ENCODE assay signal across 14 cellular contexts in genomic region chr7:70706204-70706603, GRCh38.
"Had no signal": no experiment of that assay in that cellular context is flagged by ENCODE, and none has a peak within 500 bp of the region (broad histone marks: within the 10 kb centered on the region; RNA-seq: fewer than 3 reads in every experiment).

No MANE protein-coding gene starts in this region.

- H3K9me3 Mint-ChIP-seq: activated CD4-positive, alpha-beta T cell treated with anti-CD3 and anti-CD28 coated beads, Interleukin-2, amount 10 ng/mL, durations not matched to agents 7 days and 5 days; natural killer cell had no signal

- H3K27ac ChIP-seq: adrenal gland, coronary artery, epithelial cell of prostate, thyroid gland had no signal

- ATAC-seq: natural killer cell, right cardiac atrium had no signal

- H3K4me3 ChIP-seq: adrenal gland, coronary artery, smooth muscle cell, thyroid gland had no signal

- H3K27me3 Mint-ChIP-seq: activated CD4-positive, alpha-beta T cell treated with anti-CD3 and anti-CD28 coated beads, Interleukin-2, amount 10 ng/mL, durations not matched to agents 7 days and 5 days had no signal

- H3K36me3 Mint-ChIP-seq: natural killer cell had no signal

- DNase-seq: activated CD4-positive, alpha-beta T cell treated with anti-CD3 and anti-CD28 coated beads, Interleukin-2, amount 10 ng/mL, durations not matched to agents 7 days and 5 days; activated CD4-positive, CD25-positive, alpha-beta regulatory T cell; activated naive CD4-positive, alpha-beta T cell treated with anti-CD3 and anti-CD28 coated beads, Interleukin-2, amount 50 U/mL, for 16 hours; activated T-cell treated with anti-CD3 and anti-CD28 coated beads for 4 hours; adrenal gland; effector CD8-positive, alpha-beta T cell; hippocampal formation; natural killer cell; right cardiac atrium; thyroid gland had no signal

- H3K27me3 ChIP-seq: adrenal gland, thyroid gland had no signal

- H3K4me1 ChIP-seq: adrenal gland had no signal

- H3K9me3 ChIP-seq: adrenal gland, thyroid gland had no signal

- H3K36me3 ChIP-seq: adrenal gland, thyroid gland had no signal

- H3K4me3 Mint-ChIP-seq: activated CD4-positive, alpha-beta T cell treated with anti-CD3 and anti-CD28 coated beads, Interleukin-2, amount 10 ng/mL, durations not matched to agents 7 days and 5 days; natural killer cell had no signal

- H3K4me1 Mint-ChIP-seq: activated CD4-positive, alpha-beta T cell treated with anti-CD3 and anti-CD28 coated beads, Interleukin-2, amount 10 ng/mL, durations not matched to agents 7 days and 5 days had no signal

- H3K27ac Mint-ChIP-seq: activated CD4-positive, alpha-beta T cell treated with anti-CD3 and anti-CD28 coated beads, Interleukin-2, amount 10 ng/mL, durations not matched to agents 7 days and 5 days; progenitor cell of endocrine pancreas had no signal
